ENCODE assay signal across 1 cellular context in genomic region chr5:54876561-54876960, GRCh38.
TF ChIP-seq lines count a peak whose summit lies in the region.

No MANE protein-coding gene starts in this region.

TF ChIP-seq in GM23338, 12 proteins besides CTCF, POLR2A, EP300 and RAD21 (continued from another document):
- TF ChIP-seq, protein P1, sequence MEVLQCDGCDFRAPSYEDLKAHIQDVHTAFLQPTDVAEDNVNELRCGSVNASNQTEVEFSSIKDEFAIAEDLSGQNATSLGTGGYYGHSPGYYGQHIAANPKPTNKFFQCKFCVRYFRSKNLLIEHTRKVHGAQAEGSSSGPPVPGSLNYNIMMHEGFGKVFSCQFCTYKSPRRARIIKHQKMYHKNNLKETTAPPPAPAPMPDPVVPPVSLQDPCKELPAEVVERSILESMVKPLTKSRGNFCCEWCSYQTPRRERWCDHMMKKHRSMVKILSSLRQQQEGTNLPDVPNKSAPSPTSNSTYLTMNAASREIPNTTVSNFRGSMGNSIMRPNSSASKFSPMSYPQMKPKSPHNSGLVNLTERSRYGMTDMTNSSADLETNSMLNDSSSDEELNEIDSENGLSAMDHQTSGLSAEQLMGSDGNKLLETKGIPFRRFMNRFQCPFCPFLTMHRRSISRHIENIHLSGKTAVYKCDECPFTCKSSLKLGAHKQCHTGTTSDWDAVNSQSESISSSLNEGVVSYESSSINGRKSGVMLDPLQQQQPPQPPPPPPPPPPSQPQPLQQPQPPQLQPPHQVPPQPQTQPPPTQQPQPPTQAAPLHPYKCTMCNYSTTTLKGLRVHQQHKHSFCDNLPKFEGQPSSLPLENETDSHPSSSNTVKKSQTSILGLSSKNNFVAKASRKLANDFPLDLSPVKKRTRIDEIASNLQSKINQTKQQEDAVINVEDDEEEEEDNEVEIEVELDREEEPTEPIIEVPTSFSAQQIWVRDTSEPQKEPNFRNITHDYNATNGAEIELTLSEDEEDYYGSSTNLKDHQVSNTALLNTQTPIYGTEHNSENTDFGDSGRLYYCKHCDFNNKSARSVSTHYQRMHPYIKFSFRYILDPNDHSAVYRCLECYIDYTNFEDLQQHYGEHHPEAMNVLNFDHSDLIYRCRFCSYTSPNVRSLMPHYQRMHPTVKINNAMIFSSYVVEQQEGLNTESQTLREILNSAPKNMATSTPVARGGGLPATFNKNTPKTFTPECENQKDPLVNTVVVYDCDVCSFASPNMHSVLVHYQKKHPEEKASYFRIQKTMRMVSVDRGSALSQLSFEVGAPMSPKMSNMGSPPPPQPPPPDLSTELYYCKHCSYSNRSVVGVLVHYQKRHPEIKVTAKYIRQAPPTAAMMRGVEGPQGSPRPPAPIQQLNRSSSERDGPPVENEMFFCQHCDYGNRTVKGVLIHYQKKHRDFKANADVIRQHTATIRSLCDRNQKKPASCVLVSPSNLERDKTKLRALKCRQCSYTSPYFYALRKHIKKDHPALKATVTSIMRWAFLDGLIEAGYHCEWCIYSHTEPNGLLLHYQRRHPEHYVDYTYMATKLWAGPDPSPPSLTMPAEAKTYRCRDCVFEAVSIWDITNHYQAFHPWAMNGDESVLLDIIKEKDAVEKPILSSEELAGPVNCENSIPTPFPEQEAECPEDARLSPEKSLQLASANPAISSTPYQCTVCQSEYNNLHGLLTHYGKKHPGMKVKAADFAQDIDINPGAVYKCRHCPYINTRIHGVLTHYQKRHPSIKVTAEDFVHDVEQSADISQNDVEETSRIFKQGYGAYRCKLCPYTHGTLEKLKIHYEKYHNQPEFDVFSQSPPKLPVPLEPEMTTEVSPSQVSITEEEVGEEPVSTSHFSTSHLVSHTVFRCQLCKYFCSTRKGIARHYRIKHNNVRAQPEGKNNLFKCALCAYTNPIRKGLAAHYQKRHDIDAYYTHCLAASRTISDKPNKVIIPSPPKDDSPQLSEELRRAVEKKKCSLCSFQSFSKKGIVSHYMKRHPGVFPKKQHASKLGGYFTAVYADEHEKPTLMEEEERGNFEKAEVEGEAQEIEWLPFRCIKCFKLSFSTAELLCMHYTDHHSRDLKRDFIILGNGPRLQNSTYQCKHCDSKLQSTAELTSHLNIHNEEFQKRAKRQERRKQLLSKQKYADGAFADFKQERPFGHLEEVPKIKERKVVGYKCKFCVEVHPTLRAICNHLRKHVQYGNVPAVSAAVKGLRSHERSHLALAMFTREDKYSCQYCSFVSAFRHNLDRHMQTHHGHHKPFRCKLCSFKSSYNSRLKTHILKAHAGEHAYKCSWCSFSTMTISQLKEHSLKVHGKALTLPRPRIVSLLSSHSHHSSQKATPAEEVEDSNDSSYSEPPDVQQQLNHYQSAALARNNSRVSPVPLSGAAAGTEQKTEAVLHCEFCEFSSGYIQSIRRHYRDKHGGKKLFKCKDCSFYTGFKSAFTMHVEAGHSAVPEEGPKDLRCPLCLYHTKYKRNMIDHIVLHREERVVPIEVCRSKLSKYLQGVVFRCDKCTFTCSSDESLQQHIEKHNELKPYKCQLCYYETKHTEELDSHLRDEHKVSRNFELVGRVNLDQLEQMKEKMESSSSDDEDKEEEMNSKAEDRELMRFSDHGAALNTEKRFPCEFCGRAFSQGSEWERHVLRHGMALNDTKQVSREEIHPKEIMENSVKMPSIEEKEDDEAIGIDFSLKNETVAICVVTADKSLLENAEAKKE (CRISPR knock-in tag; IDR thresholded peaks at IDR 0.05) = no peak
- TF ChIP-seq, protein P2, sequence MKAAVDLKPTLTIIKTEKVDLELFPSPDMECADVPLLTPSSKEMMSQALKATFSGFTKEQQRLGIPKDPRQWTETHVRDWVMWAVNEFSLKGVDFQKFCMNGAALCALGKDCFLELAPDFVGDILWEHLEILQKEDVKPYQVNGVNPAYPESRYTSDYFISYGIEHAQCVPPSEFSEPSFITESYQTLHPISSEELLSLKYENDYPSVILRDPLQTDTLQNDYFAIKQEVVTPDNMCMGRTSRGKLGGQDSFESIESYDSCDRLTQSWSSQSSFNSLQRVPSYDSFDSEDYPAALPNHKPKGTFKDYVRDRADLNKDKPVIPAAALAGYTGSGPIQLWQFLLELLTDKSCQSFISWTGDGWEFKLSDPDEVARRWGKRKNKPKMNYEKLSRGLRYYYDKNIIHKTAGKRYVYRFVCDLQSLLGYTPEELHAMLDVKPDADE (IDR thresholded peaks at IDR 0.05) = no peak
- TF ChIP-seq ZNF114 (CRISPR knock-in tag; IDR thresholded peaks at IDR 0.05) (no peak), CREB1 (CRISPR knock-in tag; IDR thresholded peaks at IDR 0.05; ENCODE audit: low read depth) (no peak), NANOG (IDR thresholded peaks at IDR 0.05; ENCODE audit: borderline replicate concordance) (no peak), POLR2AphosphoS5 (IDR thresholded peaks at IDR 0.05; ENCODE audit: low read depth) (no peak)
TF ChIP-seq in GM23338: peak in this region for 0.
